25 cellular contexts compared by ENCODE assay signal in genomic region chr19:30160996-30161655, GRCh38.
"Had no signal": no experiment of that assay in that cellular context is flagged by ENCODE, and none has a peak within 500 bp of the region (broad histone marks: within the 10 kb centered on the region; RNA-seq: fewer than 3 reads in every experiment).

No MANE protein-coding gene starts in this region.

- DNase-seq: activated CD4-positive, alpha-beta memory T cell treated with anti-CD3 and anti-CD28 coated beads for 36 hours; activated CD4-positive, alpha-beta T cell treated with anti-CD3 and anti-CD28 coated beads for 36 hours; activated CD4-positive, alpha-beta T cell treated with anti-CD3 and anti-CD28 coated beads, Interleukin-2, amount 10 ng/mL, durations not matched to agents 24 days and 14 days; activated CD4-positive, CD25-positive, alpha-beta regulatory T cell; activated CD4-positive, CD25-positive, alpha-beta regulatory T cell treated with anti-CD3 and anti-CD28 coated beads, Interleukin-2, amount 50 U/mL, for 72 hours; activated CD8-positive, alpha-beta T cell treated with anti-CD3 and anti-CD28 coated beads, Interleukin-2, amount 10 ng/mL, durations not matched to agents 7 days and 5 days; activated effector memory CD4-positive, alpha-beta T cell treated with Interleukin-2 at 50 U/mL for 16 hours; activated gamma-delta T cell treated with Interleukin-2 at 50 U/mL for 16 hours; activated naive CD4-positive, alpha-beta T cell treated with anti-CD3 and anti-CD28 coated beads, Interleukin-2, amount 50 U/mL, for 16 hours; activated naive CD4-positive, alpha-beta T cell treated with Interleukin-2 at 50 U/mL for 16 hours; activated T-cell treated with anti-CD3 and anti-CD28 coated beads, Interleukin-2, amount 50 U/mL, for 4 hours; amniotic stem cell; anterior cingulate cortex; brain microvascular endothelial cell; caudate nucleus; cortex of kidney; dermis blood vessel endothelial cell; effector CD4-positive, alpha-beta T cell; effector memory CD8-positive, alpha-beta T cell; erythroblast; esophagus squamous epithelium; foreskin melanocyte; T-helper 2 cell had no signal

- ATAC-seq: activated CD4-positive, alpha-beta T cell treated with anti-CD3 and anti-CD28 coated beads for 36 hours; activated CD8-positive, alpha-beta T cell treated with anti-CD3 and anti-CD28 coated beads, Interleukin-2, amount 10 ng/mL, durations not matched to agents 7 days and 5 days; activated T-cell treated with anti-CD3 and anti-CD28 coated beads, Interleukin-2, amount 50 U/mL, for 4 hours; activated T-helper 17 cell treated with anti-CD3 and anti-CD28 coated beads, Interleukin-2, amount 50 U/mL, for 72 hours; effector memory CD8-positive, alpha-beta T cell; gastroesophageal sphincter had no signal

- H3K4me1 ChIP-seq: esophagus squamous epithelium, gastroesophageal sphincter had no signal

- H3K9me3 ChIP-seq: esophagus squamous epithelium, gastroesophageal sphincter had no signal

- H3K27me3 ChIP-seq: brain microvascular endothelial cell had no signal

- H3K36me3 ChIP-seq: brain microvascular endothelial cell, esophagus squamous epithelium, gastroesophageal sphincter had no signal

- H3K4me3 ChIP-seq: esophagus squamous epithelium, gastroesophageal sphincter had no signal

- H3K27ac ChIP-seq: brain microvascular endothelial cell, esophagus squamous epithelium, gastroesophageal sphincter had no signal
